1 cellular context compared by ENCODE assay signal in the genomic region with DNA sequence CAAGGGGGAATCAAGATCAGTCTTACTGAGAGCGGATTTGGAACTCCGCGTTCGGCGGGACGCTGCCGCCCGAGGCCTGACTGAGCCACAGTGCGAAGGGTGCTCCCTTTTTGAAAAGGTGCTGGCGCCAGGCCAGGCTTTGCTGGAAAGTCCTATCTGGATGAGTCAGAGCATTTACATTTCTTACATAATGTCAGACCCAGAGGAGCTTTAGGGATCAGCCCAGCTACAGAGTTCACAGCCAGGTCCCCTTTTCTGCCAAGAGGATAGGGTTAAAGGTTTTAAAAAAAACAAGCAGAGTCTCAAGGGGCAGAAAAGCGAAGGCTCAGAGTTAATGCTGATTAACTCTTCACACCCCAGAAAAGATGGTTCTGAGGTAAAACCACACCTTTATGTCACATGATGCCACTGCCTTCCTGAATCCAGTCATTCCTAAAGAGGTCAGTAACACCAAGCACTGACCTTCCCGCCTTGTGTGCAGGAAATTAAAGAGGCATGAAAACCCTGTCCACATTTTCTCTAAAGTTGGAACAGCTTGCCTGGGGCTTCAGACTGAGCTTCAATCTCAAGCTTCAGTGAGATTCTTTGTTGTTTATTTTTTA.
TF ChIP-seq lines count a peak whose summit lies in the region.

No MANE protein-coding gene starts in this region.

TF ChIP-seq in GM23338, 12 proteins besides CTCF, POLR2A, EP300 and RAD21:
- TF ChIP-seq, protein P1, sequence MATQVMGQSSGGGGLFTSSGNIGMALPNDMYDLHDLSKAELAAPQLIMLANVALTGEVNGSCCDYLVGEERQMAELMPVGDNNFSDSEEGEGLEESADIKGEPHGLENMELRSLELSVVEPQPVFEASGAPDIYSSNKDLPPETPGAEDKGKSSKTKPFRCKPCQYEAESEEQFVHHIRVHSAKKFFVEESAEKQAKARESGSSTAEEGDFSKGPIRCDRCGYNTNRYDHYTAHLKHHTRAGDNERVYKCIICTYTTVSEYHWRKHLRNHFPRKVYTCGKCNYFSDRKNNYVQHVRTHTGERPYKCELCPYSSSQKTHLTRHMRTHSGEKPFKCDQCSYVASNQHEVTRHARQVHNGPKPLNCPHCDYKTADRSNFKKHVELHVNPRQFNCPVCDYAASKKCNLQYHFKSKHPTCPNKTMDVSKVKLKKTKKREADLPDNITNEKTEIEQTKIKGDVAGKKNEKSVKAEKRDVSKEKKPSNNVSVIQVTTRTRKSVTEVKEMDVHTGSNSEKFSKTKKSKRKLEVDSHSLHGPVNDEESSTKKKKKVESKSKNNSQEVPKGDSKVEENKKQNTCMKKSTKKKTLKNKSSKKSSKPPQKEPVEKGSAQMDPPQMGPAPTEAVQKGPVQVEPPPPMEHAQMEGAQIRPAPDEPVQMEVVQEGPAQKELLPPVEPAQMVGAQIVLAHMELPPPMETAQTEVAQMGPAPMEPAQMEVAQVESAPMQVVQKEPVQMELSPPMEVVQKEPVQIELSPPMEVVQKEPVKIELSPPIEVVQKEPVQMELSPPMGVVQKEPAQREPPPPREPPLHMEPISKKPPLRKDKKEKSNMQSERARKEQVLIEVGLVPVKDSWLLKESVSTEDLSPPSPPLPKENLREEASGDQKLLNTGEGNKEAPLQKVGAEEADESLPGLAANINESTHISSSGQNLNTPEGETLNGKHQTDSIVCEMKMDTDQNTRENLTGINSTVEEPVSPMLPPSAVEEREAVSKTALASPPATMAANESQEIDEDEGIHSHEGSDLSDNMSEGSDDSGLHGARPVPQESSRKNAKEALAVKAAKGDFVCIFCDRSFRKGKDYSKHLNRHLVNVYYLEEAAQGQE (IDR thresholded peaks at IDR 0.05; ENCODE audit: unreplicated experiment): no peak
- TF ChIP-seq EZH2 (IDR thresholded peaks at IDR 0.05; ENCODE audit: low read depth, unreplicated experiment): peak; percentile 36
